In genomic region chr16:3519581-3519980, GRCh38 we compare ENCODE assay signal across 34 cellular contexts. TPM values are rescaled to one million over a fixed set of nuclear protein-coding genes. Genes with fewer than 3 reads are reported as not detected.
DNase-seq lines count a peak whose midpoint lies in the region; ATAC-seq and TF ChIP-seq lines count a peak whose summit lies in the region.
"Had no signal": no experiment of that assay in that cellular context is flagged by ENCODE, and none has a peak within 500 bp of the region (broad histone marks: within the 10 kb centered on the region; RNA-seq: fewer than 3 reads in every experiment).

No MANE protein-coding gene starts in this region.

- intact Hi-C loops in activated CD4-positive, alpha-beta T cell treated with anti-CD3 and anti-CD28 coated beads for 36 hours (cut with DNase I, micrococcal nuclease), result no loop called here

- TF ChIP-seq CTCF in right atrium auricular region (IDR thresholded peaks at IDR 0.05), result no peak

- no peaks in the 10 kb centered on the region for H3K9me3 Mint-ChIP-seq in activated CD4-positive, alpha-beta T cell treated with anti-CD3 and anti-CD28 coated beads for 36 hours (ENCODE audit: low read depth)
- H3K9me3 Mint-ChIP-seq in activated T-helper 17 cell treated with anti-CD3 and anti-CD28 coated beads, Interleukin-2, amount 50 U/mL, for 72 hours, result no peaks in the 10 kb centered on the region
- no peaks in the 10 kb centered on the region for H3K9me3 Mint-ChIP-seq in memory B cell
- H3K9me3 Mint-ChIP-seq in stimulated activated effector memory CD8-positive, alpha-beta T cell treated with anti-CD3 and anti-CD28 coated beads, Interleukin-12 subunit alpha, Interleukin-12 subunit beta, amount 100 ng/mL, for 72 hours, result no peaks in the 10 kb centered on the region
- H3K9me3 Mint-ChIP-seq: activated naive CD4-positive, alpha-beta T cell treated with anti-CD3 and anti-CD28 coated beads, Interleukin-2, amount 50 U/mL, for 24 hours; activated T-helper 2 cell treated with anti-CD3 and anti-CD28 coated beads, Interferon-gamma antibody, Interleukin-2, Interleukin-4, amounts not matched to agents 10 μg/mL and 5 μg/mL and 100 μg/mL, durations not matched to agents 14 hours and 24 hours and 36 hours; CD4-positive, alpha-beta memory T cell; central memory CD8-positive, alpha-beta T cell; naive B cell; stimulated activated naive B cell treated with anti-CD40 and anti-IgM and Interleukin-4, amounts not matched to agents 10 μg/mL and 1 μg/mL and 100 μg/mL, for 72 hours had no signal

- peak overlapping the region; percentile 21 for H3K27ac Mint-ChIP-seq in activated CD4-positive, alpha-beta T cell treated with anti-CD3 and anti-CD28 coated beads for 36 hours
- peak overlapping the region; percentile 65 for H3K27ac Mint-ChIP-seq in activated T-helper 17 cell treated with anti-CD3 and anti-CD28 coated beads, Interleukin-2, amount 50 U/mL, for 72 hours
- peak overlapping the region; percentile 48 for H3K27ac Mint-ChIP-seq in memory B cell
- H3K27ac Mint-ChIP-seq in stimulated activated effector memory CD8-positive, alpha-beta T cell treated with anti-CD3 and anti-CD28 coated beads, Interleukin-12 subunit alpha, Interleukin-12 subunit beta, amount 100 ng/mL, for 72 hours, result peak overlapping the region; percentile 16
- H3K27ac Mint-ChIP-seq: activated naive CD4-positive, alpha-beta T cell treated with anti-CD3 and anti-CD28 coated beads, Interleukin-2, amount 50 U/mL, for 24 hours; activated T-helper 2 cell treated with anti-CD3 and anti-CD28 coated beads, Interferon-gamma antibody, Interleukin-2, Interleukin-4, amounts not matched to agents 10 μg/mL and 5 μg/mL and 100 μg/mL, durations not matched to agents 14 hours and 24 hours and 36 hours; stimulated activated naive B cell treated with anti-CD40 and anti-IgM and Interleukin-4, amounts not matched to agents 10 μg/mL and 1 μg/mL and 100 μg/mL, for 72 hours; T-helper 17 cell had no signal

- H3K4me3 Mint-ChIP-seq in activated CD4-positive, alpha-beta T cell treated with anti-CD3 and anti-CD28 coated beads for 36 hours, result no peak overlapping the region
- H3K4me3 Mint-ChIP-seq in activated T-helper 17 cell treated with anti-CD3 and anti-CD28 coated beads, Interleukin-2, amount 50 U/mL, for 72 hours, result no peak overlapping the region
- no peak overlapping the region for H3K4me3 Mint-ChIP-seq in memory B cell
- H3K4me3 Mint-ChIP-seq in stimulated activated effector memory CD8-positive, alpha-beta T cell treated with anti-CD3 and anti-CD28 coated beads, Interleukin-12 subunit alpha, Interleukin-12 subunit beta, amount 100 ng/mL, for 72 hours, result no peak overlapping the region
- H3K4me3 Mint-ChIP-seq: activated naive CD4-positive, alpha-beta T cell treated with anti-CD3 and anti-CD28 coated beads, Interleukin-2, amount 50 U/mL, for 24 hours; central memory CD8-positive, alpha-beta T cell; naive B cell; stimulated activated naive B cell treated with anti-CD40 and anti-IgM and Interleukin-4, amounts not matched to agents 10 μg/mL and 1 μg/mL and 100 μg/mL, for 72 hours; T-helper 17 cell had no signal

- ATAC-seq in activated CD4-positive, alpha-beta T cell treated with anti-CD3 and anti-CD28 coated beads for 36 hours, result no peak
- no peak for ATAC-seq in activated T-helper 17 cell treated with anti-CD3 and anti-CD28 coated beads, Interleukin-2, amount 50 U/mL, for 72 hours (replicated peaks)
- no peak for ATAC-seq in memory B cell (ENCODE audit: low read depth)
- no peak for ATAC-seq in stimulated activated effector memory CD8-positive, alpha-beta T cell treated with anti-CD3 and anti-CD28 coated beads, Interleukin-12 subunit alpha, Interleukin-12 subunit beta, amount 100 ng/mL, for 72 hours
- ATAC-seq: foreskin keratinocyte; left ventricle myocardium superior; Panc1; psoas muscle; stimulated activated naive B cell treated with anti-CD40 and anti-IgM and Interleukin-4, amounts not matched to agents 10 μg/mL and 1 μg/mL and 100 μg/mL, for 72 hours; T-helper 17 cell had no signal

- H3K27ac ChIP-seq in right atrium auricular region, result no peak overlapping the region
- H3K27ac ChIP-seq: foreskin keratinocyte, HL-60, KMS-11, psoas muscle, upper lobe of left lung had no signal

- H3K27me3 ChIP-seq in right atrium auricular region, result no peaks in the 10 kb centered on the region
- H3K27me3 ChIP-seq: esophagus muscularis mucosa, foreskin keratinocyte, upper lobe of left lung had no signal

- POLR2A ChIA-PET in activated CD4-positive, alpha-beta T cell treated with anti-CD3 and anti-CD28 coated beads for 36 hours (lab: Charles Lee), result no interaction called here

- H3K36me3 Mint-ChIP-seq in activated CD4-positive, alpha-beta T cell treated with anti-CD3 and anti-CD28 coated beads for 36 hours (ENCODE audit: low read depth), result peaks cover 42% of the 10 kb centered on the region
- peaks cover 57% of the 10 kb centered on the region for H3K36me3 Mint-ChIP-seq in activated T-helper 17 cell treated with anti-CD3 and anti-CD28 coated beads, Interleukin-2, amount 50 U/mL, for 72 hours (ENCODE audit: low read depth)
- peaks cover 11% of the 10 kb centered on the region for H3K36me3 Mint-ChIP-seq in memory B cell
- H3K36me3 Mint-ChIP-seq in stimulated activated effector memory CD8-positive, alpha-beta T cell treated with anti-CD3 and anti-CD28 coated beads, Interleukin-12 subunit alpha, Interleukin-12 subunit beta, amount 100 ng/mL, for 72 hours, result peaks cover 49% of the 10 kb centered on the region

- CTCF ChIA-PET in activated CD4-positive, alpha-beta T cell treated with anti-CD3 and anti-CD28 coated beads for 36 hours (lab: Charles Lee), result no interaction called here

- peaks cover 7% of the 10 kb centered on the region for H3K4me1 Mint-ChIP-seq in activated CD4-positive, alpha-beta T cell treated with anti-CD3 and anti-CD28 coated beads for 36 hours
- H3K4me1 Mint-ChIP-seq in activated T-helper 17 cell treated with anti-CD3 and anti-CD28 coated beads, Interleukin-2, amount 50 U/mL, for 72 hours, result no peaks in the 10 kb centered on the region
- H3K4me1 Mint-ChIP-seq in memory B cell, result no peaks in the 10 kb centered on the region
- H3K4me1 Mint-ChIP-seq in stimulated activated effector memory CD8-positive, alpha-beta T cell treated with anti-CD3 and anti-CD28 coated beads, Interleukin-12 subunit alpha, Interleukin-12 subunit beta, amount 100 ng/mL, for 72 hours, result no peaks in the 10 kb centered on the region
- H3K4me1 Mint-ChIP-seq: naive B cell; stimulated activated naive B cell treated with anti-CD40 and anti-IgM and Interleukin-4, amounts not matched to agents 10 μg/mL and 1 μg/mL and 100 μg/mL, for 72 hours had no signal

- H3K4me1 ChIP-seq in right atrium auricular region, result no peaks in the 10 kb centered on the region
- H3K4me1 ChIP-seq: psoas muscle, upper lobe of left lung had no signal

- no peaks in the 10 kb centered on the region for H3K9me3 ChIP-seq in right atrium auricular region
- H3K9me3 ChIP-seq: esophagus muscularis mucosa, psoas muscle, upper lobe of left lung had no signal

- H3K36me3 ChIP-seq in right atrium auricular region, result peaks cover 57% of the 10 kb centered on the region

- H3K4me3 ChIP-seq in right atrium auricular region, result no peak overlapping the region
- H3K4me3 ChIP-seq: esophagus muscularis mucosa, psoas muscle, upper lobe of left lung had no signal

- H3K27me3 Mint-ChIP-seq in activated CD4-positive, alpha-beta T cell treated with anti-CD3 and anti-CD28 coated beads for 36 hours, result no peaks in the 10 kb centered on the region
- H3K27me3 Mint-ChIP-seq in activated T-helper 17 cell treated with anti-CD3 and anti-CD28 coated beads, Interleukin-2, amount 50 U/mL, for 72 hours, result no peaks in the 10 kb centered on the region
- no peaks in the 10 kb centered on the region for H3K27me3 Mint-ChIP-seq in memory B cell
- H3K27me3 Mint-ChIP-seq: activated naive CD4-positive, alpha-beta T cell treated with anti-CD3 and anti-CD28 coated beads, Interleukin-2, amount 50 U/mL, for 24 hours; CD4-positive, alpha-beta memory T cell; central memory CD8-positive, alpha-beta T cell; naive B cell; stimulated activated naive B cell treated with anti-CD40 and anti-IgM and Interleukin-4, amounts not matched to agents 10 μg/mL and 1 μg/mL and 100 μg/mL, for 72 hours; T-helper 17 cell had no signal

- no peak for DNase-seq in activated CD4-positive, alpha-beta T cell treated with anti-CD3 and anti-CD28 coated beads for 36 hours
- no peak for DNase-seq in activated CD4-positive, alpha-beta T cell treated with anti-CD3 and anti-CD28 coated beads for 1 hour
- no peak for DNase-seq in memory B cell (ENCODE audit: low spot score in 2 of 2)
- no peak for DNase-seq in stimulated activated effector memory CD8-positive, alpha-beta T cell treated with anti-CD3 and anti-CD28 coated beads, Interleukin-12 subunit alpha, Interleukin-12 subunit beta, amount 100 ng/mL, for 72 hours (ENCODE audit: low spot score in 2 of 2)
- DNase-seq in NOMO-1 treated with DMSO at 0.1 percent for 48 hours (lab: John Stamatoyannopoulos, UW; ENCODE audit: unreplicated experiment), result no peak
- DNase-seq in DMS 273 (lab: John Stamatoyannopoulos, UW; ENCODE audit: unreplicated experiment), result no peak
- DNase-seq in right atrium auricular region (ENCODE audit: low spot score), result no peak
- DNase-seq: activated CD4-positive, alpha-beta T cell treated with anti-CD3 and anti-CD28 coated beads, Interleukin-2, amount 50 U/mL, for 48 hours; CD4-positive, alpha-beta memory T cell; dermis blood vessel endothelial cell; EL; HCEC 1CT; kidney; left ventricle myocardium superior; naive B cell; NCI-H1417 treated with DMSO at 0.1 percent for 48 hours; NCI-H2081; NCI-H226; NCI-H69; psoas muscle; Right ventricle myocardium superior; stimulated activated naive B cell treated with anti-CD40 and anti-IgM and Interleukin-4, amounts not matched to agents 10 μg/mL and 1 μg/mL and 100 μg/mL, for 72 hours; T-helper 17 cell; upper lobe of left lung had no signal

RNA-seq across cellular contexts. Expression of gene CLUAP1, which starts 18.8 kb away (rescaled TPM):
- total RNA-seq in activated CD4-positive, alpha-beta T cell treated with anti-CD3 and anti-CD28 coated beads for 36 hours, result 10 to 100 TPM; 20.2 to 21.3 TPM
- 10 to 100 TPM; 14.9 to 15.7 TPM for total RNA-seq in activated T-helper 17 cell treated with anti-CD3 and anti-CD28 coated beads, Interleukin-2, amount 50 U/mL, for 72 hours
- total RNA-seq in right atrium auricular region, result 10 to 100 TPM in 1 of 2 donors, 1 to 10 TPM in 1; 8.8 to 10.9 TPM

RNA-seq across cellular contexts. Expression of gene C16orf90, which starts 24.3 kb away (rescaled TPM):
- not detected for total RNA-seq in activated CD4-positive, alpha-beta T cell treated with anti-CD3 and anti-CD28 coated beads for 36 hours
- not detected for total RNA-seq in activated T-helper 17 cell treated with anti-CD3 and anti-CD28 coated beads, Interleukin-2, amount 50 U/mL, for 72 hours
- total RNA-seq in right atrium auricular region, result not detected
- total RNA-seq: A172; activated T-helper 2 cell treated with anti-CD3 and anti-CD28 coated beads, Interferon-gamma antibody, Interleukin-2, Interleukin-4, amounts not matched to agents 10 μg/mL and 5 μg/mL and 100 μg/mL, durations not matched to agents 14 hours and 24 hours and 36 hours; CD4-positive, alpha-beta memory T cell; dermis blood vessel endothelial cell; esophagus muscularis mucosa; foreskin keratinocyte; kidney; left ventricle myocardium superior; psoas muscle; Right ventricle myocardium superior; T-helper 17 cell; upper lobe of left lung had no signal

RNA-seq across cellular contexts. Expression of gene NLRC3, which starts 57.6 kb away (rescaled TPM):
- 10 to 100 TPM; 14.9 to 20.5 TPM for total RNA-seq in activated CD4-positive, alpha-beta T cell treated with anti-CD3 and anti-CD28 coated beads for 36 hours
- total RNA-seq in activated T-helper 17 cell treated with anti-CD3 and anti-CD28 coated beads, Interleukin-2, amount 50 U/mL, for 72 hours, result 10 to 100 TPM; 36.8 to 49.1 TPM
- total RNA-seq in right atrium auricular region, result 1 to 10 TPM in 1 of 2 donors, under 1 TPM in 1; 0.85 to 1.1 TPM
- total RNA-seq: foreskin keratinocyte had no signal

Comparison
In these comparisons a context has a peak if more than half of its experiments do, and no peak if none do; other contexts are left out.
1. RNA of gene NLRC3, which starts 57.6 kb away (total RNA-seq): 36.8 to 49.1 TPM in activated T-helper 17 cell treated with anti-CD3 and anti-CD28 coated beads, Interleukin-2, amount 50 U/mL, for 72 hours and 14.9 to 20.5 TPM in activated CD4-positive, alpha-beta T cell treated with anti-CD3 and anti-CD28 coated beads for 36 hours; 0.85 to 1.1 TPM in right atrium auricular region; every median in the first group is over 4 times any median in the second.
2. Peak in every context shown above with its lines, with median percentiles within 50 percentile points of each other: H3K27ac Mint-ChIP-seq.